1 cellular context compared by ENCODE assay signal in the genomic region with DNA sequence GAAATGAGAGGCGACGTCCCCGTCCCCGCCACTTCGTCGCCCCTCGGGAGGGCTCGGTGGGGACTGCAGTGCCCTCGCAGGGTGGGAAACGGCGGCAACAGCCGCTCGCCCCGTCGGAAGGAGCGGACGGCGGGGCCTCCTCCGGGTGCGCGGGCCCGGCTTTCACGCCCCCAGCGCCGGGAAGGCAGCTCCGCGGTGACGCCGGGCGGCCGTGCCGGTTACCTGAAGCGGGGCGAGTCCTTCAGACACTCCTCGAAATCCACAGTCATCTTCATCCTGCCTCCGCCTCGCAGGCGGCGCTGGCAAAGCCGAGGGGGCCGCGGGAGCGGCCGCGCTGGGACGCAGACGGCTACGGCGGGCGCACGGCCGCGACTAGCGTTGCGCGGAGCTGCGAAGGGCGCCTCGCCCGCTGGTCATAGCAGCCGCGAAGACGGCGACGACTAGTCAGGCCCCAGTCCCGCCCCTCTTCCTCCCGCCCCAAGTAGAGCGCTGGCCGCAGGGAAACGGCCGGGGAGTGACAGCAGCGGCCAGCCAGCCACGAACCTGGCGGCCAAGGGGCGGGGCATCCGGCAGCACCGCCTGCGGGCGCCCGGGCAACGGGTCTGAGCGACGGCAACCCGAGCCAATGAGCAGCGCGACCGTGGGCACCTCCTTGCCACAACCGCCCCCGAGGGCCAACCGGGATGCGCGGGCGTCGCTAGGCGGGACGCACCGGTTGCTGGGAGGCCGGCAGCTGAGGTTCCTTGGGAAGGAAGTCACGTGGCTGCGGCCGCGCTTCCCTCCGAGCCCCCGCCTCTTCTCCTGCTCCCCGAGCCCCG.
A peak's percentile ranks its signal among the peaks of the same experiment; 100 is the strongest.
TF ChIP-seq lines count a peak whose summit lies in the region.

A gene with protein sequence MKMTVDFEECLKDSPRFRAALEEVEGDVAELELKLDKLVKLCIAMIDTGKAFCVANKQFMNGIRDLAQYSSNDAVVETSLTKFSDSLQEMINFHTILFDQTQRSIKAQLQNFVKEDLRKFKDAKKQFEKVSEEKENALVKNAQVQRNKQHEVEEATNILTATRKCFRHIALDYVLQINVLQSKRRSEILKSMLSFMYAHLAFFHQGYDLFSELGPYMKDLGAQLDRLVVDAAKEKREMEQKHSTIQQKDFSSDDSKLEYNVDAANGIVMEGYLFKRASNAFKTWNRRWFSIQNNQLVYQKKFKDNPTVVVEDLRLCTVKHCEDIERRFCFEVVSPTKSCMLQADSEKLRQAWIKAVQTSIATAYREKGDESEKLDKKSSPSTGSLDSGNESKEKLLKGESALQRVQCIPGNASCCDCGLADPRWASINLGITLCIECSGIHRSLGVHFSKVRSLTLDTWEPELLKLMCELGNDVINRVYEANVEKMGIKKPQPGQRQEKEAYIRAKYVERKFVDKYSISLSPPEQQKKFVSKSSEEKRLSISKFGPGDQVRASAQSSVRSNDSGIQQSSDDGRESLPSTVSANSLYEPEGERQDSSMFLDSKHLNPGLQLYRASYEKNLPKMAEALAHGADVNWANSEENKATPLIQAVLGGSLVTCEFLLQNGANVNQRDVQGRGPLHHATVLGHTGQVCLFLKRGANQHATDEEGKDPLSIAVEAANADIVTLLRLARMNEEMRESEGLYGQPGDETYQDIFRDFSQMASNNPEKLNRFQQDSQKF (minus strand): TSS at position 448 of the 818 bp plus-strand sequence. CDS start 173 bp downstream, at position 275.

TF ChIP-seq in IMR-90, 13 proteins besides CTCF, POLR2A, EP300 and RAD21 (continued from another document):
- TF ChIP-seq RCOR1 (IDR thresholded peaks at IDR 0.05; ENCODE audit: insufficient replicate concordance, low read length): no peak
- TF ChIP-seq CHD1 (IDR thresholded peaks at IDR 0.05; ENCODE audit: low read depth, low read length): no peak
- TF ChIP-seq NFE2L2 (IDR thresholded peaks at IDR 0.05; ENCODE audit: low read depth, low read length): 0 out of 2 replicates have a peak, but pooled peaks have one; percentile 6
- peak; percentile 73 for TF ChIP-seq BHLHE40 (IDR thresholded peaks at IDR 0.05; ENCODE audit: low read depth, low read length)
- TF ChIP-seq FOS (IDR thresholded peaks at IDR 0.05; ENCODE audit: low read depth, low read length): peak; percentile 49; the same call in 1 of the 2 replicates
- TF ChIP-seq MAZ (IDR thresholded peaks at IDR 0.05; ENCODE audit: borderline replicate concordance, low read depth, low read length): peak; percentile 99
TF ChIP-seq in IMR-90: peak in this region for 6.
